30 cellular contexts compared by ENCODE assay signal in the genomic region with DNA sequence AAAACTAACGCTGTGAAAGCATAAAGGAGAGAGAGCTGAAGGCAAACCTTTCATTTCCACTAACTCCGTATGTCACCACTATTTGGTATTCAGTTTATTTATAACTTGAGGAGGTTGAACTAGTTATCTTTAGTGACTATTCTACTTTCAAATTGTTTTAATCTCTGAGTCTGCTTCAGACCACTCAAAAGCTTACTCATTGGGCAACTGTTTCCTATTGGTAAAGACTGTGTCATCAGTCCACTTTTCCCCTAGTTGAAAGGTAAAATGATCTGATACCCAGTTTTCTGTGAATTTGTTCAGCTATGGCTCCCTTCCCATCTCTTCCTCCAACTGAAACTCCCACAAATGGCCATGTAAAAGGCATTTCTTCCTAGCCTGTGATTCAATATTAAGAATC. TPM values are rescaled to one million over a fixed set of nuclear protein-coding genes. Genes with fewer than 3 reads are reported as not detected.
DNase-seq lines count a peak whose midpoint lies in the region; ATAC-seq, FAIRE-seq and TF ChIP-seq lines count a peak whose summit lies in the region.
"Had no signal": no experiment of that assay in that cellular context is flagged by ENCODE, and none has a peak within 500 bp of the region (broad histone marks: within the 10 kb centered on the region; RNA-seq: fewer than 3 reads in every experiment).

No MANE protein-coding gene starts in this region.

- BruUV-seq in IMR-90 (replicated peaks; lab: Mats Ljungman, UMichigan): no TSS peak

- peak overlapping the region; percentile 76 for H2BK5ac ChIP-seq in IMR-90 (ENCODE audit: low read depth, low read length, poor library complexity, severe bottlenecking)

- peak overlapping the region; percentile 71; the same call in 1 of the 3 replicates for H2BK15ac ChIP-seq in IMR-90 (ENCODE audit: low read depth, low read length)

- no peak overlapping the region for H3K23ac ChIP-seq in IMR-90 (ENCODE audit: low read depth, low read length)

- H2AK5ac ChIP-seq in IMR-90 (ENCODE audit: low read depth, low read length): peak overlapping the region; percentile 67; the same call in 1 of the 2 replicates

- H3K4me3 ChIP-seq in IMR-90 (ENCODE audit: insufficient read depth, low read depth, low read length) (no peak overlapping the region), foreskin fibroblast (ENCODE audit: low read depth in 1 of 2, low read length in 2 of 2) (no peak overlapping the region), mucosa of descending colon (no peak overlapping the region)
- H3K4me3 ChIP-seq: gastrocnemius medialis, hepatocyte, pancreas, skin epidermis had no signal

- H3K18ac ChIP-seq in IMR-90 (ENCODE audit: low read depth, low read length): peak overlapping the region; percentile 90

- 0 out of 2 replicates have a peak overlapping the region, but pooled peaks have one; percentile 26 for H4K91ac ChIP-seq in IMR-90 (ENCODE audit: insufficient read depth, low read depth, low read length)

- no peak for TF ChIP-seq RAD21 in IMR-90 (IDR thresholded peaks at IDR 0.05; ENCODE audit: low read length)

- WGBS in IMR-90 (ENCODE audit: extremely low coverage in 2 of 2, insufficient read length in 1 of 2), 2 experiments: no CpG with 5 or more reads among the region's 2 CpGs

- peak overlapping the region; percentile 43 to 44; a peak in 2 of 4 replicates for H4K8ac ChIP-seq in IMR-90 (ENCODE audit: low read depth in 2 of 2, low read length in 2 of 2)

- FAIRE-seq in H54 (lab: Jason Lieb, UNC): no peak
- FAIRE-seq: colon, pancreas had no signal

- no peaks in the 10 kb centered on the region for H3K9me3 ChIP-seq in IMR-90 (ENCODE audit: control insufficient read depth, insufficient read depth, low read length)
- H3K9me3 ChIP-seq in mucosa of descending colon: no peaks in the 10 kb centered on the region
- H3K9me3 ChIP-seq: gastrocnemius medialis, pancreas had no signal

- H2AFZ ChIP-seq in IMR-90 (replicated peaks; ENCODE audit: low read length, poor library complexity): no peak overlapping the region
- H2AFZ ChIP-seq: hepatocyte had no signal

- no peaks in the 10 kb centered on the region for H3K79me1 ChIP-seq in IMR-90 (ENCODE audit: low read depth in 1 of 2, low read length in 2 of 2)

- no peaks in the 10 kb centered on the region; the same call in 1 of the 2 replicates for H3K9me1 ChIP-seq in IMR-90 (ENCODE audit: insufficient read depth, low read length)

- in situ Hi-C loops in IMR-90 (cut with MboI; ENCODE audit: low sequenced_read_pairs): no loop called here

- POLR2A ChIA-PET in IMR-90 (lab: Charles Lee; ENCODE audit: unreplicated experiment): no interaction called here

- no peaks in the 10 kb centered on the region for H3K36me3 ChIP-seq in IMR-90 (ENCODE audit: control insufficient read depth, insufficient read depth, low read length)
- H3K36me3 ChIP-seq in mucosa of descending colon (ENCODE audit: low read depth): no peaks in the 10 kb centered on the region
- H3K36me3 ChIP-seq: gastrocnemius medialis, pancreas had no signal

- H2BK20ac ChIP-seq in IMR-90 (ENCODE audit: low read depth, low read length): peak overlapping the region; percentile 75

- H3K4me1 ChIP-seq in IMR-90 (ENCODE audit: control insufficient read depth, insufficient read depth, low read length) (peaks cover 22% of the 10 kb centered on the region), mucosa of descending colon (ENCODE audit: low read depth) (no peaks in the 10 kb centered on the region)
- H3K4me1 ChIP-seq: gastrocnemius medialis, pancreas had no signal

- H2BK120ac ChIP-seq in IMR-90 (ENCODE audit: low read depth, low read length): peak overlapping the region; percentile 70; the same call in 1 of the 2 replicates

- intact Hi-C loops in IMR-90 (cut with micrococcal nuclease): loop anchor here (10.0 kb wide), 1 partner anchor 167 kb away; no protein-coding TSS in a partner anchor
- intact Hi-C loops in mucosa of descending colon (cut with DNase I, micrococcal nuclease): no loop called here

- no peak overlapping the region for H2AK9ac ChIP-seq in IMR-90 (replicated peaks; ENCODE audit: low read depth, low read length, poor library complexity)

- peak overlapping the region; percentile 84; the same call in 1 of the 2 replicates for H4K5ac ChIP-seq in IMR-90 (ENCODE audit: low read depth, low read length)

- DNase-seq in IMR-90 (peak; percentile 63), caudate nucleus (lab: John Stamatoyannopoulos, UW) (no peak), foreskin fibroblast (peak; percentile 34 to 45), retina (no peak), mucosa of descending colon (no peak), ecto neural progenitor cell (ENCODE audit: low spot score) (no peak), H54 (ENCODE audit: insufficient read length, low spot score) (no peak)
- DNase-seq: activated CD4-positive, alpha-beta T cell treated with anti-CD3 and anti-CD28 coated beads for 36 hours; activated naive CD4-positive, alpha-beta T cell treated with anti-CD3 and anti-CD28 coated beads, Interleukin-2, amount 50 U/mL, for 16 hours; amygdala; COR-L47; effector CD4-positive, alpha-beta T cell; gastrocnemius medialis; NCI-H1417 treated with DMSO at 0.1 percent for 48 hours; NCI-H2029 treated with DMSO at 0.1 percent for 48 hours; NCI-H2227 treated with DMSO at 0.1 percent for 48 hours; nephron progenitor cell; pancreas; PC-3; stimulated activated naive B cell treated with anti-CD40 and anti-IgM and Interleukin-4, amounts not matched to agents 10 μg/mL and 1 μg/mL and 100 μg/mL, for 72 hours; substantia nigra; trophoblast cell had no signal

- H4K20me1 ChIP-seq in IMR-90 (ENCODE audit: insufficient read depth, low read length): no peaks in the 10 kb centered on the region

- no peak for TF ChIP-seq POLR2A in IMR-90 (IDR thresholded peaks at IDR 0.05; ENCODE audit: low read depth, low read length)
- TF ChIP-seq POLR2A in H54 (IDR thresholded peaks at IDR 0.05; ENCODE audit: low read depth, low read length): no peak

- H3K4me2 ChIP-seq in IMR-90 (ENCODE audit: low read depth, low read length): peak overlapping the region; percentile 41
- H3K4me2 ChIP-seq: hepatocyte had no signal

- H3K27ac ChIP-seq in IMR-90 (ENCODE audit: insufficient read depth, low read length) (peak overlapping the region; percentile 35; the same call in 1 of the 2 replicates), caudate nucleus (ENCODE audit: low read depth, low read length) (peak overlapping the region; percentile 22)
- H3K27ac ChIP-seq: epithelial cell of prostate, gastrocnemius medialis, hepatocyte, pancreas, skin epidermis had no signal

- ATAC-seq in IMR-90 (ENCODE audit: low read depth) (peak; percentile 57), mucosa of descending colon (no peak)
- ATAC-seq: activated CD4-positive, alpha-beta T cell treated with anti-CD3 and anti-CD28 coated beads for 36 hours; gastrocnemius medialis; pancreas; PC-3; stimulated activated naive B cell treated with anti-CD40 and anti-IgM and Interleukin-4, amounts not matched to agents 10 μg/mL and 1 μg/mL and 100 μg/mL, for 72 hours had no signal

- peak overlapping the region; percentile 80 for H3K14ac ChIP-seq in IMR-90 (replicated peaks; ENCODE audit: low read depth, low read length)

- TF ChIP-seq CTCF in IMR-90 (conservative IDR thresholded peaks at IDR 0.05; ENCODE audit: low read depth, low read length) (no peak), foreskin fibroblast (IDR thresholded peaks at IDR 0.05; ENCODE audit: low read depth, low read length) (no peak), mucosa of descending colon (IDR thresholded peaks at IDR 0.05) (no peak)

- CTCF ChIA-PET in IMR-90 (lab: Yijun Ruan, JAX): interaction anchor here (0.6 kb wide), 1 partner anchor 610 kb away, joined by 3 read pairs; no protein-coding TSS in a partner anchor

- 0 out of 2 replicates have a peak overlapping the region, but pooled peaks have one; percentile 3 for H3K9ac ChIP-seq in IMR-90 (ENCODE audit: low read depth, low read length)

- H3K4ac ChIP-seq in IMR-90 (ENCODE audit: low read depth, low read length): peak overlapping the region; percentile 70

- H3K27me3 ChIP-seq in IMR-90 (ENCODE audit: control insufficient read depth, insufficient read depth, low read length): no peaks in the 10 kb centered on the region
- H3K27me3 ChIP-seq: gastrocnemius medialis, hepatocyte, pancreas had no signal

- dilution Hi-C loops in IMR-90 (cut with HindIII; ENCODE audit: low sequenced_read_pairs, unreplicated experiment): no loop called here

- H3K56ac ChIP-seq in IMR-90 (ENCODE audit: extremely low read depth, insufficient read depth, low read length): no peak overlapping the region

TF ChIP-seq in IMR-90, 13 proteins besides CTCF, POLR2A, EP300 and RAD21:
- TF ChIP-seq CEBPB (IDR thresholded peaks at IDR 0.05; ENCODE audit: low read depth, low read length): peak; percentile 69
- TF ChIP-seq, protein P1, sequence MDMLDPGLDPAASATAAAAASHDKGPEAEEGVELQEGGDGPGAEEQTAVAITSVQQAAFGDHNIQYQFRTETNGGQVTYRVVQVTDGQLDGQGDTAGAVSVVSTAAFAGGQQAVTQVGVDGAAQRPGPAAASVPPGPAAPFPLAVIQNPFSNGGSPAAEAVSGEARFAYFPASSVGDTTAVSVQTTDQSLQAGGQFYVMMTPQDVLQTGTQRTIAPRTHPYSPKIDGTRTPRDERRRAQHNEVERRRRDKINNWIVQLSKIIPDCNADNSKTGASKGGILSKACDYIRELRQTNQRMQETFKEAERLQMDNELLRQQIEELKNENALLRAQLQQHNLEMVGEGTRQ (IDR thresholded peaks at IDR 0.05; ENCODE audit: low read depth, low read length): no peak

RNA-seq across cellular contexts. Expression of a gene that starts 39.1 kb away (rescaled TPM):
- not detected in 2 replicates for total RNA-seq in IMR-90 (2012; rRNA removed)
- not detected in 2 replicates for polyA plus RNA-seq in IMR-90 (2012; rRNA removed)
- not detected in 2 replicates for polyA plus RNA-seq in IMR-90 (2012; cell fraction: cytosol; rRNA removed)
- polyA plus RNA-seq in IMR-90 (2012; cell fraction: nucleus; rRNA removed; ENCODE audit: low replicate concordance): not detected in 2 replicates
- total RNA-seq in mucosa of descending colon: not detected
- total RNA-seq: activated CD4-positive, alpha-beta T cell treated with anti-CD3 and anti-CD28 coated beads for 36 hours; activated T-helper 2 cell treated with anti-CD3 and anti-CD28 coated beads, Interferon-gamma antibody, Interleukin-2, Interleukin-4, amounts not matched to agents 10 μg/mL and 5 μg/mL and 100 μg/mL, durations not matched to agents 14 hours and 24 hours and 36 hours; gastrocnemius medialis; H4; lung microvascular endothelial cell; PC-3; T-helper 2 cell treated with Interferon-gamma antibody and Interleukin-4, amounts not matched to agents 100 ng/mL and 5 ng/mL, for 36 hours had no signal

Comparison
In these comparisons a context has a peak if more than half of its experiments do, and no peak if none do; other contexts are left out.
1. DNase-seq: peak in IMR-90 (single experiment) and foreskin fibroblast (2 of 2); none in caudate nucleus (0 of 61), retina (single experiment), mucosa of descending colon (0 of 3), ecto neural progenitor cell (single experiment) and H54 (single experiment).